20 cellular contexts compared by ENCODE assay signal in genomic region chr2:101519173-101519492, GRCh38. TPM values are rescaled to one million over a fixed set of nuclear protein-coding genes. Genes with fewer than 3 reads are reported as not detected.
A peak's percentile ranks its signal among the peaks of the same experiment; 100 is the strongest.
DNase-seq lines count a peak whose midpoint lies in the region; ATAC-seq and TF ChIP-seq lines count a peak whose summit lies in the region.
"Had no signal": no experiment of that assay in that cellular context is flagged by ENCODE, and none has a peak within 500 bp of the region (broad histone marks: within the 10 kb centered on the region; RNA-seq: fewer than 3 reads in every experiment).

No MANE protein-coding gene starts in this region.

- H3K27ac Mint-ChIP-seq in type B pancreatic cell = no peak overlapping the region
- H3K27ac Mint-ChIP-seq: activated B cell treated with CpG ODN at 0.5 μM for 24 hours; activated naive CD4-positive, alpha-beta T cell treated with anti-CD3 and anti-CD28 coated beads, Interleukin-2, amount 50 U/mL, for 24 hours; CD4-positive, alpha-beta memory T cell; memory B cell; stimulated activated effector memory CD8-positive, alpha-beta T cell treated with anti-CD3 and anti-CD28 coated beads, Interleukin-12 subunit alpha, Interleukin-12 subunit beta, amount 100 ng/mL, for 72 hours; T-helper 2 cell treated with Interferon-gamma antibody and Interleukin-4, amounts not matched to agents 5 μg/mL and 100 μg/mL, for 36 hours had no signal

- H3K4me3 ChIP-seq in left ventricle myocardium inferior = no peak overlapping the region
- no peak overlapping the region for H3K4me3 ChIP-seq in adipocyte (ENCODE audit: low read length)
- no peak overlapping the region for H3K4me3 ChIP-seq in esophagus squamous epithelium
- H3K4me3 ChIP-seq: colonic mucosa, pancreas, SK-N-MC, thoracic aorta had no signal

- 62 to 67% methylated on average over 1 of the region's 1 CpG for WGBS in esophagus squamous epithelium, 2 donors

- peak overlapping the region; percentile 39 for H3K9ac ChIP-seq in adipocyte (ENCODE audit: low read length)
- H3K9ac ChIP-seq: KMS-11 had no signal

- no peak for DNase-seq in left ventricle myocardium inferior
- DNase-seq in left cardiac atrium = no peak
- no peak for DNase-seq in adipocyte (ENCODE audit: low read depth)
- no peak for DNase-seq in esophagus squamous epithelium (lab: John Stamatoyannopoulos, UW)
- DNase-seq in type B pancreatic cell (ENCODE audit: extremely low spot score, unreplicated experiment) = no peak
- no peak for DNase-seq in NCI-H187 (lab: John Stamatoyannopoulos, UW)
- no peak for DNase-seq in NCI-H1694 (lab: John Stamatoyannopoulos, UW)
- DNase-seq in activated effector memory CD4-positive, alpha-beta T cell treated with anti-CD3 and anti-CD28 coated beads, Interleukin-2, amount 50 U/mL, for 16 hours = no peak
- DNase-seq: activated B cell treated with CpG ODN at 0.5 μM for 24 hours; CD4-positive, alpha-beta memory T cell; naive B cell had no signal

- intact Hi-C loops in left ventricle myocardium inferior (cut with micrococcal nuclease) (loop anchor here (5.0 kb wide), 1 partner anchor 313 kb away; no protein-coding TSS in a partner anchor), left cardiac atrium (cut with DNase I) (loop anchor here (5.0 kb wide), 2 partner anchors 178 to 313 kb away; partner anchors contain the start of gene MAP4K4 (in 1 of the 2)), esophagus squamous epithelium (cut with DNase I) (no loop called here)

- no peaks in the 10 kb centered on the region for H3K36me3 Mint-ChIP-seq in type B pancreatic cell
- H3K36me3 Mint-ChIP-seq: CD4-positive, alpha-beta memory T cell; stimulated activated effector memory CD8-positive, alpha-beta T cell treated with anti-CD3 and anti-CD28 coated beads, Interleukin-12 subunit alpha, Interleukin-12 subunit beta, amount 100 ng/mL, for 72 hours had no signal

- peaks cover 37% of the 10 kb centered on the region for H3K4me1 Mint-ChIP-seq in type B pancreatic cell (ENCODE audit: unreplicated experiment)

- peaks cover 3% of the 10 kb centered on the region for H3K27me3 Mint-ChIP-seq in type B pancreatic cell
- H3K27me3 Mint-ChIP-seq: activated B cell treated with CpG ODN at 0.5 μM for 24 hours; activated naive CD4-positive, alpha-beta T cell treated with anti-CD3 and anti-CD28 coated beads, Interleukin-2, amount 50 U/mL, for 24 hours; CD4-positive, alpha-beta memory T cell had no signal

- H3K27ac ChIP-seq in left ventricle myocardium inferior (replicated peaks) = peak overlapping the region; percentile 60
- peak overlapping the region in 3 of 4 donors; percentile 28 to 42 (median 39) for H3K27ac ChIP-seq in esophagus squamous epithelium
- H3K27ac ChIP-seq: colonic mucosa, KMS-11, pancreas, SK-N-MC, thoracic aorta had no signal

- ATAC-seq in left cardiac atrium = no peak
- ATAC-seq: stimulated activated effector memory CD8-positive, alpha-beta T cell treated with anti-CD3 and anti-CD28 coated beads, Interleukin-12 subunit alpha, Interleukin-12 subunit beta, amount 100 ng/mL, for 72 hours had no signal

- no peaks in the 10 kb centered on the region for H3K9me3 ChIP-seq in left ventricle myocardium inferior (replicated peaks)
- no peaks in the 10 kb centered on the region for H3K9me3 ChIP-seq in adipocyte (ENCODE audit: control insufficient read depth, low read length)
- no peaks in the 10 kb centered on the region for H3K9me3 ChIP-seq in esophagus squamous epithelium
- H3K9me3 ChIP-seq: colonic mucosa, pancreas, thoracic aorta had no signal

- H3K4me1 ChIP-seq in left ventricle myocardium inferior = peaks cover 37% of the 10 kb centered on the region
- peaks cover 44% of the 10 kb centered on the region for H3K4me1 ChIP-seq in adipocyte (ENCODE audit: control insufficient read depth, insufficient read depth, low read length)
- H3K4me1 ChIP-seq in esophagus squamous epithelium = peaks cover 0 to 40% (median 27%) of the 10 kb centered on the region in 3 donors
- H3K4me1 ChIP-seq: colonic mucosa, pancreas had no signal

- peaks cover 6% of the 10 kb centered on the region for H3K9me3 Mint-ChIP-seq in type B pancreatic cell

- TF ChIP-seq POLR2A in esophagus squamous epithelium (IDR thresholded peaks at IDR 0.05) = no peak

- peak overlapping the region; percentile 19 for H3K4me3 Mint-ChIP-seq in type B pancreatic cell
- H3K4me3 Mint-ChIP-seq: activated B cell treated with CpG ODN at 0.5 μM for 24 hours; activated naive CD4-positive, alpha-beta T cell treated with anti-CD3 and anti-CD28 coated beads, Interleukin-2, amount 50 U/mL, for 24 hours; CD4-positive, alpha-beta memory T cell; memory B cell; naive B cell; stimulated activated effector memory CD8-positive, alpha-beta T cell treated with anti-CD3 and anti-CD28 coated beads, Interleukin-12 subunit alpha, Interleukin-12 subunit beta, amount 100 ng/mL, for 72 hours; T-helper 2 cell treated with Interferon-gamma antibody and Interleukin-4, amounts not matched to agents 5 μg/mL and 100 μg/mL, for 36 hours had no signal

- TF ChIP-seq CTCF in left ventricle myocardium inferior (IDR thresholded peaks at IDR 0.05; ENCODE audit: borderline replicate concordance) (no peak), esophagus squamous epithelium (IDR thresholded peaks at IDR 0.05) (no peak), type B pancreatic cell (conservative IDR thresholded peaks at IDR 0.05) (no peak)

- H3K27me3 ChIP-seq in left ventricle myocardium inferior (ENCODE audit: low read depth) = no peaks in the 10 kb centered on the region
- H3K27me3 ChIP-seq in adipocyte (replicated peaks; ENCODE audit: control insufficient read depth, insufficient read depth, low read length) = no peaks in the 10 kb centered on the region
- H3K27me3 ChIP-seq in esophagus squamous epithelium = no peaks in the 10 kb centered on the region
- H3K27me3 ChIP-seq: colonic mucosa, pancreas had no signal

- H3K36me3 ChIP-seq in left ventricle myocardium inferior (no peaks in the 10 kb centered on the region), adipocyte (ENCODE audit: control insufficient read depth, insufficient read depth, low read length, severe bottlenecking) (no peaks in the 10 kb centered on the region), esophagus squamous epithelium (no peaks in the 10 kb centered on the region)
- H3K36me3 ChIP-seq: colonic mucosa, pancreas, thoracic aorta had no signal

RNA-seq across cellular contexts. Expression of gene RFX8, which starts 44.2 kb away (rescaled TPM):
- total RNA-seq in left ventricle myocardium inferior (not detected), left cardiac atrium (not detected), esophagus squamous epithelium (under 1 TPM in 1 of 4 donors, not detected in 3; 0.57 TPM), type B pancreatic cell (ENCODE audit: low replicate concordance) (1.1 TPM in 1 of 2 replicates, not detected in the other)
- total RNA-seq: activated B cell treated with CpG ODN at 0.5 μM for 24 hours, colonic mucosa had no signal
